In genomic region chr19:50268046-50268445, GRCh38 we compare ENCODE assay signal across 22 cellular contexts.
A peak's percentile ranks its signal among the peaks of the same experiment; 100 is the strongest.
DNase-seq lines count a peak whose midpoint lies in the region; ATAC-seq, FAIRE-seq and TF ChIP-seq lines count a peak whose summit lies in the region.
"Had no signal": no experiment of that assay in that cellular context is flagged by ENCODE, and none has a peak within 500 bp of the region (broad histone marks: within the 10 kb centered on the region; RNA-seq: fewer than 3 reads in every experiment).

No MANE protein-coding gene starts in this region.

- POLR2A ChIA-PET in HEK293 (lab: Yijun Ruan, JAX), result no interaction called here

- H3K4me1 ChIP-seq in HEK293 (ENCODE audit: control insufficient read depth, insufficient read depth, low read length) (no peaks in the 10 kb centered on the region), kidney (ENCODE audit: control insufficient read depth in 1 of 2, insufficient read depth in 1 of 2, low read depth in 1 of 2, low read length in 2 of 2) (no peaks in the 10 kb centered on the region)
- H3K4me1 ChIP-seq: Caco-2 had no signal

- intact Hi-C loops in kidney (cut with DNase I), result no loop called here
- intact Hi-C loops in posterior cingulate gyrus (cut with DNase I), result no loop called here

- H3K36me3 ChIP-seq in HEK293 (ENCODE audit: control insufficient read depth in 2 of 2, insufficient read depth in 1 of 2, low read length in 2 of 2) (peaks cover 0 to 6% of the 10 kb centered on the region in 2 experiments; a peak in 2 of 3 replicates), kidney (ENCODE audit: control insufficient read depth in 1 of 2, insufficient read depth in 2 of 2, low read length in 2 of 2) (peaks cover 0 to 6% of the 10 kb centered on the region in 2 donors)

- H3K27ac ChIP-seq in HEK293 (ENCODE audit: extremely low read depth, low read depth, low read length), result no peak overlapping the region
- H3K27ac ChIP-seq in kidney (ENCODE audit: low read depth in 2 of 2, low read length in 2 of 2), result no peak overlapping the region
- H3K27ac ChIP-seq: GM23248 had no signal

- CTCF ChIA-PET in HEK293 (lab: Yijun Ruan, JAX), result interaction anchor here (0.6 to 0.7 kb wide), 2 partner anchors 86 to 120 kb away, joined by 3 read pairs; no protein-coding TSS in a partner anchor

- ATAC-seq in HG02763 (IDR thresholded peaks at IDR 0.05; ENCODE audit: unreplicated experiment), result no peak

- no peak overlapping the region for H3K9ac ChIP-seq in kidney (ENCODE audit: low read length in 2 of 2)
- H3K9ac ChIP-seq: GM23248, SK-N-SH had no signal

- TF ChIP-seq CTCF in HEK293 (tag by site-specific recombination; IDR thresholded peaks at IDR 0.05), result no peak
- no peak for TF ChIP-seq CTCF in kidney (IDR thresholded peaks at IDR 0.05; ENCODE audit: borderline replicate concordance, extremely low read depth, insufficient read depth)

- DNase-seq in OCI-M1 (lab: John Stamatoyannopoulos, UW) (peak; percentile 12), kidney (peak; percentile 52), posterior cingulate gyrus (peak in 7 of 10 donors; percentile 5 to 96 (median 62)), NCI-H345 treated with DMSO at 0.1 percent for 48 hours (lab: John Stamatoyannopoulos, UW; ENCODE audit: unreplicated experiment) (no peak), amniotic stem cell (lab: John Stamatoyannopoulos, UW) (no peak)
- no peak for DNase-seq in activated CD4-positive, CD25-positive, alpha-beta regulatory T cell (lab: John Stamatoyannopoulos, UW)
- DNase-seq: Caco-2; CD4-positive, alpha-beta T cell; GDM1; GM23248; Karpas-422; NCI-H1105 treated with DMSO at 0.1 percent for 48 hours; NCI-H1694; NCI-H2081 treated with DMSO at 0.1 percent for 48 hours; NCI-H510A; NCI-H748 treated with DMSO at 0.1 percent for 48 hours; RPMI8226; SHP77 treated with DMSO at 0.1 percent for 48 hours; SK-N-SH had no signal

- H3K4me3 ChIP-seq in HEK293 (ENCODE audit: low read depth, low read length) (no peak overlapping the region), kidney (ENCODE audit: low read length in 2 of 2) (no peak overlapping the region)
- H3K4me3 ChIP-seq: GM23248 had no signal

- H3K9me3 ChIP-seq in HEK293 (ENCODE audit: control insufficient read depth, insufficient read depth, low read depth, low read length) (no peaks in the 10 kb centered on the region), kidney (ENCODE audit: control insufficient read depth in 1 of 2, low read length in 2 of 2) (no peaks in the 10 kb centered on the region)
- H3K9me3 ChIP-seq: Caco-2, SK-N-SH had no signal

- no peak for FAIRE-seq in kidney (lab: Jason Lieb, UNC)
- FAIRE-seq: A204.1 had no signal

TF ChIP-seq in HEK293, 187 proteins besides CTCF, POLR2A, EP300 and RAD21:
- TF ChIP-seq ZNF704 (tag by site-specific recombination; IDR thresholded peaks at IDR 0.05), result no peak
- no peak for TF ChIP-seq ZNF645 (tag by site-specific recombination; IDR thresholded peaks at IDR 0.05)
- TF ChIP-seq ZNF2 (tag by site-specific recombination; IDR thresholded peaks at IDR 0.05), result no peak
- TF ChIP-seq ZNF544 (tag by site-specific recombination; IDR thresholded peaks at IDR 0.05), result no peak
- TF ChIP-seq ZFHX2 (tag by site-specific recombination; conservative IDR thresholded peaks at IDR 0.05), result peak; percentile 93
- no peak for TF ChIP-seq ATF2 (tag by site-specific recombination; IDR thresholded peaks at IDR 0.05; ENCODE audit: low read depth)
- TF ChIP-seq ZNF148 (tag by site-specific recombination; IDR thresholded peaks at IDR 0.05; ENCODE audit: borderline replicate concordance), result no peak
- TF ChIP-seq EGR2 (tag by site-specific recombination; IDR thresholded peaks at IDR 0.05; ENCODE audit: low read depth), result peak; percentile 94

Comparison
In these comparisons a context has a peak if more than half of its experiments do, and no peak if none do; other contexts are left out.
1. DNase-seq: peak in OCI-M1 (single experiment), kidney (single experiment) and posterior cingulate gyrus (7 of 10); none in NCI-H345 treated with DMSO at 0.1 percent for 48 hours (single experiment), amniotic stem cell (single experiment) and activated CD4-positive, CD25-positive, alpha-beta regulatory T cell (0 of 4).